ENCODE assay signal across 33 cellular contexts in the genomic region with DNA sequence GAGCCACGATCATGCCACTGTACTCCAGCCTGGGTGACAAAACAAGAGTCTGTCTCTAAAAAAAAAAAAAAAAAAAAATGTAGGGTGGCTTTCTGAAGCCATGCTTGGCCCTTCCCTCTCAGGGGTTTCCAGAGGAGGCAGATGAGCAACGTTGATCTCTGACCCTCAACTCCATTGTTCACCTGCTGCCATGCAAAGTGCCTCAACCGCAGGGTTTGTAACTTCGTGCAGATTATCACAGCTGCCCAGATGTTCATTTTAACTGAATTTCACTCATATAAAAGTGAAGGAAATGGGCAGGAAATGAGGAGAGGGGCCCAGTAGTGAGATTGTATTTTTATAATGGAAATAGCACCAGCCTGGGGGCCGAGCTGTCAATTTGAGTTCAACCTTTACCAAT. TPM values are rescaled to one million over a fixed set of nuclear protein-coding genes. Genes with fewer than 3 reads are reported as not detected.
DNase-seq lines count a peak whose midpoint lies in the region; ATAC-seq, FAIRE-seq and TF ChIP-seq lines count a peak whose summit lies in the region.
"Had no signal": no experiment of that assay in that cellular context is flagged by ENCODE, and none has a peak within 500 bp of the region (broad histone marks: within the 10 kb centered on the region; RNA-seq: fewer than 3 reads in every experiment).

No MANE protein-coding gene starts in this region.

- no peaks in the 10 kb centered on the region for H3K9me2 ChIP-seq in DOHH2 (replicated peaks; ENCODE audit: control insufficient read depth, low read length)

- ATAC-seq in HG02759 (IDR thresholded peaks at IDR 0.05; ENCODE audit: unreplicated experiment) (peak; percentile 60), K562 (no peak)
- ATAC-seq: A549; effector memory CD8-positive, alpha-beta T cell; left ventricle myocardium superior had no signal

- peaks cover 5% of the 10 kb centered on the region for H3K4me1 Mint-ChIP-seq in chondrocyte (ENCODE audit: low read depth)
- H3K4me1 Mint-ChIP-seq in activated naive CD8-positive, alpha-beta T cell treated with anti-CD3 and anti-CD28 coated beads for 36 hours = peaks cover 2% of the 10 kb centered on the region
- H3K4me1 Mint-ChIP-seq: activated CD4-positive, alpha-beta T cell treated with anti-CD3 and anti-CD28 coated beads, Interleukin-2, amount 10 ng/mL, durations not matched to agents 24 days and 14 days had no signal

- peaks cover 30% of the 10 kb centered on the region for H3K4me1 ChIP-seq in DOHH2 (ENCODE audit: control insufficient read depth, low read length)
- peaks cover 7 to 26% of the 10 kb centered on the region in 2 experiments; a peak in 3 of 5 replicates for H3K4me1 ChIP-seq in K562 (replicated peaks in 1 of 2; ENCODE audit: control insufficient read depth in 2 of 2, insufficient read depth in 2 of 2, low read length in 2 of 2)
- H3K4me1 ChIP-seq: A549, prostate gland, uterus had no signal

- CTCF ChIA-PET in K562 (lab: Yijun Ruan, JAX; ENCODE audit: low intra/inter-chr PET ratio) = no interaction called here

- POLR2A ChIA-PET in K562 (lab: Yijun Ruan, JAX) = interaction anchor here (1.0 kb wide), 1 partner anchor 14 kb away, joined by 3 read pairs; no protein-coding TSS in a partner anchor

- no peaks in the 10 kb centered on the region for H3K27me3 Mint-ChIP-seq in chondrocyte (ENCODE audit: low read depth)
- no peaks in the 10 kb centered on the region for H3K27me3 Mint-ChIP-seq in activated naive CD8-positive, alpha-beta T cell treated with anti-CD3 and anti-CD28 coated beads for 36 hours
- H3K27me3 Mint-ChIP-seq: activated T-cell treated with anti-CD3 and anti-CD28 coated beads, Interleukin-2, amount 50 U/mL, for 24 hours; effector memory CD8-positive, alpha-beta T cell had no signal

- H3K4me2 ChIP-seq in DOHH2 (ENCODE audit: low read length) (peak overlapping the region; percentile 58), K562 (ENCODE audit: insufficient read depth, low read length) (no peak overlapping the region)
- H3K4me2 ChIP-seq: A549 had no signal

- H4K20me1 ChIP-seq in DOHH2 (ENCODE audit: control insufficient read depth, insufficient read depth, low read depth, low read length) = no peaks in the 10 kb centered on the region
- no peaks in the 10 kb centered on the region for H4K20me1 ChIP-seq in K562 (replicated peaks; ENCODE audit: control insufficient read depth, insufficient read depth, low read length)

- intact Hi-C loops in K562 (cut with micrococcal nuclease) = no loop called here

- peaks cover 6% of the 10 kb centered on the region; the same call in 1 of the 2 replicates for H3F3A ChIP-seq in DOHH2 (ENCODE audit: control insufficient read depth, insufficient read depth)

- H3K27ac ChIP-seq in DOHH2 (ENCODE audit: low read depth, low read length) (peak overlapping the region; percentile 92), K562 (ENCODE audit: extremely low read depth, low read depth, low read length) (no peak overlapping the region)
- H3K27ac ChIP-seq: A549, neutrophil, prostate gland, sigmoid colon, thoracic aorta, uterus, VCaP had no signal

- DNase-seq in NB4 (ENCODE audit: low read depth) (peak; percentile 48), K562 (ENCODE audit: extremely low read depth in 1 of 4, low spot score in 3 of 4) (no peak), DMS79 treated with DMSO at 0.1 percent for 48 hours (lab: John Stamatoyannopoulos, UW) (no peak), occipital lobe (lab: John Stamatoyannopoulos, UW) (no peak), chondrocyte (ENCODE audit: low spot score) (no peak)
- no peak for DNase-seq in activated naive CD8-positive, alpha-beta T cell treated with anti-CD3 and anti-CD28 coated beads for 36 hours
- DNase-seq: activated CD4-positive, alpha-beta T cell treated with anti-CD3 and anti-CD28 coated beads, Interleukin-2, amount 10 ng/mL, durations not matched to agents 24 days and 14 days; activated gamma-delta T cell; activated T-cell treated with anti-CD3 and anti-CD28 coated beads, Interleukin-2, amount 50 U/mL, for 24 hours; AML-193; cortex of kidney; effector memory CD8-positive, alpha-beta T cell; glutamatergic neuron; GOT3; HFFc6; islet precursor cell; left ventricle myocardium superior; NCI-H1105; NCI-H2029; RPMI8226; sigmoid colon; stimulated activated naive CD4-positive, alpha-beta T cell treated with Interleukin-2 at 50 U/mL for 16 hours; uterus had no signal

- no peak overlapping the region for H3K9ac ChIP-seq in K562 (ENCODE audit: insufficient read depth in 1 of 2, low read depth in 2 of 2, low read length in 2 of 2)

- TF ChIP-seq CTCF in DOHH2 (IDR thresholded peaks at IDR 0.05; ENCODE audit: low read depth, low read length, poor library complexity, severe bottlenecking) = no peak
- TF ChIP-seq CTCF in NB4 (IDR thresholded peaks at IDR 0.05; ENCODE audit: low read depth, low read length) = no peak
- no peak for TF ChIP-seq CTCF in K562 (IDR thresholded peaks at IDR 0.05 in 2 of 3, conservative IDR thresholded peaks at IDR 0.05 in 1 of 3; ENCODE audit: insufficient read depth in 2 of 3, low read depth in 1 of 3, low read length in 3 of 3)
- TF ChIP-seq CTCF in chondrocyte (IDR thresholded peaks at IDR 0.05) = no peak

- 25% methylated on average over 5 of the region's 5 CpGs for WGBS in K562 (ENCODE audit: insufficient coverage, low coverage, missing lambda C conversion rate)

- H3K9me1 ChIP-seq in K562 (ENCODE audit: control insufficient read depth, insufficient read depth, low read length) = peaks cover 4% of the 10 kb centered on the region

- H3K36me3 ChIP-seq in DOHH2 (ENCODE audit: control insufficient read depth, low read length) (peaks cover 11% of the 10 kb centered on the region), K562 (ENCODE audit: control insufficient read depth, insufficient read depth, low read length) (no peaks in the 10 kb centered on the region)
- H3K36me3 ChIP-seq: neutrophil, prostate gland, sigmoid colon, thoracic aorta, uterus had no signal

- no peak for TF ChIP-seq EP300 in K562 (IDR thresholded peaks at IDR 0.05; ENCODE audit: low read length)

- no peak for TF ChIP-seq POLR2A in NB4 (IDR thresholded peaks at IDR 0.05; ENCODE audit: extremely low read depth, insufficient read length)
- TF ChIP-seq POLR2A in K562 (conservative IDR thresholded peaks at IDR 0.05) = no peak

- no TSS peak for BruUV-seq in K562 (replicated peaks; lab: Mats Ljungman, UMichigan)

- H3K27ac Mint-ChIP-seq in chondrocyte (ENCODE audit: unreplicated experiment) = no peak overlapping the region
- no peak overlapping the region for H3K27ac Mint-ChIP-seq in activated naive CD8-positive, alpha-beta T cell treated with anti-CD3 and anti-CD28 coated beads for 36 hours
- H3K27ac Mint-ChIP-seq: activated CD4-positive, alpha-beta T cell treated with anti-CD3 and anti-CD28 coated beads, Interleukin-2, amount 10 ng/mL, durations not matched to agents 24 days and 14 days; activated T-cell treated with anti-CD3 and anti-CD28 coated beads, Interleukin-2, amount 50 U/mL, for 24 hours; HFFc6; T-helper 1 cell treated with Interleukin-12 subunit alpha and Interleukin-12 subunit beta and Interleukin-4 antibody, amounts not matched to agents 30 μg/mL and 1 μg/mL, for 36 hours had no signal

- no peak for TF ChIP-seq RAD21 in K562 (CRISPR knock-in tag; conservative IDR thresholded peaks at IDR 0.05 in 1 of 2, IDR thresholded peaks at IDR 0.05 in 1 of 2)

- H3K9me3 ChIP-seq in DOHH2 (ENCODE audit: control insufficient read depth, insufficient read depth, low read length) (no peaks in the 10 kb centered on the region), K562 (replicated peaks; ENCODE audit: control insufficient read depth, insufficient read depth, low read depth, low read length) (no peaks in the 10 kb centered on the region)
- H3K9me3 ChIP-seq: A549, neutrophil, prostate gland, sigmoid colon, thoracic aorta, uterus had no signal

- H3K36me3 Mint-ChIP-seq in chondrocyte (ENCODE audit: low read depth) = no peaks in the 10 kb centered on the region
- H3K36me3 Mint-ChIP-seq in activated naive CD8-positive, alpha-beta T cell treated with anti-CD3 and anti-CD28 coated beads for 36 hours = no peaks in the 10 kb centered on the region

- in situ Hi-C loops in K562 (cut with MboI) = no loop called here

- H3K9me3 Mint-ChIP-seq in chondrocyte (ENCODE audit: low read depth) = peaks cover 2% of the 10 kb centered on the region
- H3K9me3 Mint-ChIP-seq in activated naive CD8-positive, alpha-beta T cell treated with anti-CD3 and anti-CD28 coated beads for 36 hours = no peaks in the 10 kb centered on the region
- H3K9me3 Mint-ChIP-seq: activated CD4-positive, alpha-beta T cell treated with anti-CD3 and anti-CD28 coated beads, Interleukin-2, amount 10 ng/mL, durations not matched to agents 24 days and 14 days; activated T-cell treated with anti-CD3 and anti-CD28 coated beads, Interleukin-2, amount 50 U/mL, for 24 hours; effector memory CD8-positive, alpha-beta T cell; HFFc6; T-helper 1 cell treated with Interleukin-12 subunit alpha and Interleukin-12 subunit beta and Interleukin-4 antibody, amounts not matched to agents 30 μg/mL and 1 μg/mL, for 36 hours had no signal

- peak overlapping the region; percentile 40; the same call in 1 of the 2 replicates for H3K4me3 ChIP-seq in DOHH2 (ENCODE audit: low read length)
- no peak overlapping the region for H3K4me3 ChIP-seq in NB4 (ENCODE audit: low read depth, low read length)
- no peak overlapping the region for H3K4me3 ChIP-seq in K562
- H3K4me3 ChIP-seq: A549, prostate gland, sigmoid colon, thoracic aorta, uterus had no signal

- H3K4me3 Mint-ChIP-seq in chondrocyte (ENCODE audit: unreplicated experiment) = no peak overlapping the region
- no peak overlapping the region for H3K4me3 Mint-ChIP-seq in activated naive CD8-positive, alpha-beta T cell treated with anti-CD3 and anti-CD28 coated beads for 36 hours
- H3K4me3 Mint-ChIP-seq: activated CD4-positive, alpha-beta T cell treated with anti-CD3 and anti-CD28 coated beads, Interleukin-2, amount 10 ng/mL, durations not matched to agents 24 days and 14 days; activated T-cell treated with anti-CD3 and anti-CD28 coated beads, Interleukin-2, amount 50 U/mL, for 24 hours; effector memory CD8-positive, alpha-beta T cell; HFFc6; T-helper 1 cell treated with Interleukin-12 subunit alpha and Interleukin-12 subunit beta and Interleukin-4 antibody, amounts not matched to agents 30 μg/mL and 1 μg/mL, for 36 hours had no signal

- no peak for FAIRE-seq in K562 (lab: Jason Lieb, UNC)
- FAIRE-seq: A549, astrocyte, G401.6 had no signal

- H3K27me3 ChIP-seq in DOHH2 (ENCODE audit: control insufficient read depth, low read length) = no peaks in the 10 kb centered on the region
- H3K27me3 ChIP-seq in K562 (ENCODE audit: control insufficient read depth in 2 of 2, insufficient read depth in 2 of 2, low read length in 2 of 2) = no peaks in the 10 kb centered on the region
- H3K27me3 ChIP-seq: neutrophil, sigmoid colon, uterus had no signal

- peak overlapping the region; percentile 64; the same call in 1 of the 2 replicates for H2AFZ ChIP-seq in K562 (ENCODE audit: low read depth, low read length)

- no peaks in the 10 kb centered on the region for H3K79me2 ChIP-seq in DOHH2 (ENCODE audit: control insufficient read depth, low read length)
- no peaks in the 10 kb centered on the region for H3K79me2 ChIP-seq in K562 (ENCODE audit: control insufficient read depth, insufficient read depth, low read length)

RNA-seq across cellular contexts. Expression of gene B3GNT2, which starts 15.0 kb away (rescaled TPM):
- total RNA-seq in K562 (2011; cell fraction: chromatin; rRNA removed; ENCODE audit: low replicate concordance) = 38.4 and 62.7 TPM in 2 replicates
- total RNA-seq in K562 (2011; cell fraction: nucleolus; rRNA removed) = 41.2 and 42.4 TPM in 2 replicates
- total RNA-seq in K562 (2011; cell fraction: nucleoplasm; rRNA removed) = 48.5 and 56.0 TPM in 2 replicates
- total RNA-seq in K562 (2014; rRNA removed) = 25.0 and 26.5 TPM in 2 replicates
- total RNA-seq in K562 (2014; rRNA removed; fragmentation: Illumina TruSeq; extraction: Trizol) = 38.9 and 42.4 TPM in 2 replicates
- total RNA-seq in K562 (2015; rRNA removed; fragmentation: Illumina TruSeq; extraction: Trizol) = 32.5 and 33.7 TPM in 2 replicates
- total RNA-seq in K562 (2021) = 24.5 and 24.8 TPM in 2 replicates
- polyA plus RNA-seq in K562 (2011; rRNA removed) = 23.6 and 30.5 TPM in 2 replicates
- 11.1 and 16.8 TPM in 2 replicates for polyA plus RNA-seq in K562 (2011; cell fraction: cytosol; rRNA removed)
- 9.8 and 12.0 TPM in 2 replicates for polyA plus RNA-seq in K562 (2011; cell fraction: nucleus; rRNA removed)
- 16.8 and 17.9 TPM in 2 replicates for polyA plus RNA-seq in K562 (2012)
- 25.9 and 32.2 TPM in 2 replicates for polyA plus RNA-seq in K562 (2014; fragmentation: Illumina TruSeq; extraction: Trizol)
- 1 to 10 TPM; 6.0 to 8.0 TPM for polyA plus RNA-seq in K562 (2014; fragmentation: Nextera tagmentation; extraction: Ambion mirVana)
- polyA plus RNA-seq in K562 (2014; rRNA removed) = 17.1 and 19.2 TPM in 2 replicates
- polyA minus RNA-seq in K562 (2011; rRNA and poly(A)+ RNA removed) = 46.2 and 51.4 TPM in 2 replicates
- 18.5 and 23.4 TPM in 2 replicates for polyA minus RNA-seq in K562 (2011; cell fraction: cytosol; rRNA and poly(A)+ RNA removed)
- polyA minus RNA-seq in K562 (2011; cell fraction: nucleus; rRNA and poly(A)+ RNA removed) = 10.1 and 19.4 TPM in 2 replicates
- total RNA-seq in occipital lobe = 48.8 TPM
- 8.0 to 22.7 TPM (median 22.4 TPM) in 3 replicates for total RNA-seq in chondrocyte
- total RNA-seq in activated naive CD8-positive, alpha-beta T cell treated with anti-CD3 and anti-CD28 coated beads for 36 hours = 10 to 100 TPM; 67.3 to 68.7 TPM
